22 cellular contexts compared by ENCODE assay signal in genomic region chr9:98572796-98573195, GRCh38.
A peak's percentile ranks its signal among the peaks of the same experiment; 100 is the strongest.
DNase-seq lines count a peak whose midpoint lies in the region; ATAC-seq and TF ChIP-seq lines count a peak whose summit lies in the region.
"Had no signal": no experiment of that assay in that cellular context is flagged by ENCODE, and none has a peak within 500 bp of the region (broad histone marks: within the 10 kb centered on the region; RNA-seq: fewer than 3 reads in every experiment).

No MANE protein-coding gene starts in this region.

- ATAC-seq in GM19035 (IDR thresholded peaks at IDR 0.05; ENCODE audit: unreplicated experiment) (no peak), HG02588 (IDR thresholded peaks at IDR 0.05; ENCODE audit: unreplicated experiment) (no peak)
- ATAC-seq: A549, GM12878 had no signal

- DNase-seq in dorsolateral prefrontal cortex (no peak), posterior vena cava (ENCODE audit: low spot score) (peak; percentile 65), glomerular visceral epithelial cell (ENCODE audit: extremely low spot score) (no peak)
- DNase-seq: 8988T; ACHN; AML-193; BE2C; CD4-positive, alpha-beta T cell; CD8-positive, alpha-beta memory T cell; DMS 273 treated with DMSO at 0.1 percent for 48 hours; DMS79; EL; GDM1; GOT3; HFFc6 had no signal

- no peak for TF ChIP-seq CTCF in dorsolateral prefrontal cortex (IDR thresholded peaks at IDR 0.05 in 54 of 56, conservative IDR thresholded peaks at IDR 0.05 in 2 of 56; ENCODE audit: low read depth in 1 of 56, partially characterized antibody in 56 of 56)

- intact Hi-C loops in dorsolateral prefrontal cortex (cut with DNase I) = no loop called here
- intact Hi-C loops in posterior vena cava (cut with DNase I) = no loop called here

- H3K27me3 ChIP-seq in dorsolateral prefrontal cortex = peaks cover 0 to 9% (median 0%) of the 10 kb centered on the region in 45 donors

- H3K27ac ChIP-seq in angular gyrus (ENCODE audit: low read depth, low read length) (peak overlapping the region; percentile 44), dorsolateral prefrontal cortex (peak overlapping the region in 42 of 59 donors; percentile 4 to 89 (median 60))
- H3K27ac ChIP-seq: A549; BLaER1 treated with 17β-estradiol and CSF1 and Interleukin-3, amounts not matched to agents 10 nM and 100 nM had no signal

- H3K4me3 ChIP-seq in dorsolateral prefrontal cortex = no peak overlapping the region
- H3K4me3 ChIP-seq: A549; BLaER1 treated with 17β-estradiol and CSF1 and Interleukin-3, amounts not matched to agents 10 nM and 100 nM; GM12878; HAP-1 had no signal
